Comparison of ENCODE assay signal across 1 cellular context in the genomic region with DNA sequence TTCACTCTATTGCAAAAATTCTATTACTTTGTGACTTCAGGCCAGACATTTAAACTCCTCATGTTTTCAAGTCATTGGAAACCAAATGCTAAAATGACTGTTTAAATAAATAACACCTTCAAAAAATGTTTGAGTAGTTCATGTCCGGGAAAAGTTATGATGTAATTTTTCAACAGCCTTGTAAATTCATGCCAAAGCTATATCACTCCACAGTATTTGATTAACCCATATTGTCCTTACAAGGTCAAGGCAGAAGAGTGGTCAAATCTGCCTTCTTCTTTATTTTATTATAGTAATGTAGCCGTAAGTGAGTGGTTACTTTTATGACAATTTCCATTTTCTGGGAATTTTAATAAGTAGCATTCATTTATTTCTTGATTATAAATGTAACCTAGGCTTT.
TF ChIP-seq lines count a peak whose summit lies in the region.

No MANE protein-coding gene starts in this region.

TF ChIP-seq in GM23338, 12 proteins besides CTCF, POLR2A, EP300 and RAD21 (continued from another document):
- TF ChIP-seq ZNF114 (CRISPR knock-in tag; IDR thresholded peaks at IDR 0.05) = no peak
